8 cellular contexts compared by ENCODE assay signal in the genomic region with DNA sequence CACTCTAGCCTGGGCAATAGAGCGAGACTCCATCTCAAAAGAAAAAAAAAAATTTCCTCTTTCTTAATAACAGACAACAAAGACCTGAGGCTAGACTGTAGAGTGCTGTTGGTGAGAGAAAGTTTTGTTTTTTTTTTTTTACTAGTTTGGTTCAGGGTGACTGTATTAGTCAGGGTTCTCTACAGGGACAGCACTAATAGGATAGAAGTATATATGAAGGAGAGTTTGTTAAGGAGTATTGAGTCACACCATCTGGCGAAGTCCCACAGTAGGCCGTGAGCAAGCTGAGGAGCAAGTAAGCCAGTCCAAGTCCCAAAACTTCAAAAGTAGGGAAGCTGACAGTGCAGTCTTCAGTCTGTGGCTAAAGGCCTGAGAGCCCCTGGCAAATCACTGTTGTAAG. TPM values are rescaled to one million over a fixed set of nuclear protein-coding genes. Genes with fewer than 3 reads are reported as not detected.
DNase-seq lines count a peak whose midpoint lies in the region; ATAC-seq and TF ChIP-seq lines count a peak whose summit lies in the region.
"Not testable (repeated sequence)": the region's sequence is repeated elsewhere in the genome, so short reads cannot be mapped to it uniquely, and the experiment has no call there.

No MANE protein-coding gene starts in this region.

- not testable (repeated sequence) for BruUV-seq in IMR-90 (replicated peaks; lab: Mats Ljungman, UMichigan)

- intact Hi-C loops in IMR-90 (cut with micrococcal nuclease), result not testable (repeated sequence)

- CTCF ChIA-PET in IMR-90 (lab: Yijun Ruan, JAX), result not testable (repeated sequence)

- not testable (repeated sequence) for H3K9me1 ChIP-seq in IMR-90 (ENCODE audit: insufficient read depth, low read length)

- H4K8ac ChIP-seq in IMR-90 (ENCODE audit: low read depth in 2 of 2, low read length in 2 of 2), result not testable (repeated sequence)

- not testable (repeated sequence) for H3K4me1 Mint-ChIP-seq in activated naive CD8-positive, alpha-beta T cell (ENCODE audit: low read depth); endodermal cell; neural crest cell

- not testable (repeated sequence) for H3K9me3 ChIP-seq in IMR-90 (ENCODE audit: control insufficient read depth, insufficient read depth, low read length); WERI-Rb-1 (ENCODE audit: severe bottlenecking)
- H3K9me3 ChIP-seq in endodermal cell (ENCODE audit: control insufficient read depth, low read length), result peaks cover 13% of the 10 kb centered on the region

- not testable (repeated sequence) for H4K20me1 ChIP-seq in IMR-90 (ENCODE audit: insufficient read depth, low read length)

- H3K4me1 ChIP-seq in IMR-90 (ENCODE audit: control insufficient read depth, insufficient read depth, low read length); endodermal cell (ENCODE audit: control insufficient read depth, insufficient read depth, low read length): not testable (repeated sequence)

- WGBS in IMR-90 (ENCODE audit: extremely low coverage in 2 of 2, insufficient read length in 1 of 2), 2 experiments, result no CpG with 5 or more reads among the region's 3 CpGs
- WGBS in endodermal cell (ENCODE audit: insufficient coverage in 1 of 2, insufficient read length in 1 of 2), 2 experiments, result 100% methylated on average over 2 of the region's 3 CpGs; no CpG with 5 or more reads in 1 of the 2 experiments

- H2BK20ac ChIP-seq in IMR-90 (ENCODE audit: low read depth, low read length), result not testable (repeated sequence)

- H3K36me3 ChIP-seq in IMR-90 (ENCODE audit: control insufficient read depth, insufficient read depth, low read length) (peaks cover 10% of the 10 kb centered on the region), WERI-Rb-1 (peaks cover 58% of the 10 kb centered on the region), endodermal cell (ENCODE audit: control insufficient read depth, insufficient read depth, low read length) (peaks cover 41% of the 10 kb centered on the region)

- H3K23ac ChIP-seq in IMR-90 (ENCODE audit: low read depth, low read length), result not testable (repeated sequence)

- not testable (repeated sequence) for H3K4ac ChIP-seq in IMR-90 (ENCODE audit: low read depth, low read length)

- not testable (repeated sequence) for H2AK5ac ChIP-seq in IMR-90 (ENCODE audit: low read depth, low read length)

- dilution Hi-C loops in IMR-90 (cut with HindIII; ENCODE audit: low sequenced_read_pairs, unreplicated experiment), result not testable (repeated sequence)

- not testable (repeated sequence) for H3K4me2 ChIP-seq in IMR-90 (ENCODE audit: low read depth, low read length)

- in situ Hi-C loops in IMR-90 (cut with MboI; ENCODE audit: low sequenced_read_pairs), result not testable (repeated sequence)

- H3K9ac ChIP-seq in IMR-90 (ENCODE audit: low read depth, low read length); endodermal cell (ENCODE audit: extremely low read depth, low read length, poor library complexity, severe bottlenecking): not testable (repeated sequence)

- POLR2A ChIA-PET in IMR-90 (lab: Charles Lee; ENCODE audit: unreplicated experiment), result not testable (repeated sequence)

- not testable (repeated sequence) for H3K27me3 ChIP-seq in IMR-90 (ENCODE audit: control insufficient read depth, insufficient read depth, low read length); WERI-Rb-1 (ENCODE audit: insufficient read depth, low read depth, severe bottlenecking); endodermal cell (ENCODE audit: control insufficient read depth, insufficient read depth, low read length, poor library complexity, severe bottlenecking)

- DNase-seq in IMR-90 (peak; percentile 21), NCI-H82 treated with DMSO at 0.1 percent for 48 hours (lab: John Stamatoyannopoulos, UW; ENCODE audit: unreplicated experiment) (peak; percentile 61), fibroblast of mammary gland (ENCODE audit: low read depth) (peak; percentile 38), stromal cell of bone marrow (ENCODE audit: low read depth) (peak; percentile 14)
- not testable (repeated sequence) for DNase-seq in WERI-Rb-1; endodermal cell; neural crest cell (ENCODE audit: low read depth, low spot score)

- peak; percentile 66 for ATAC-seq in IMR-90 (ENCODE audit: low read depth)

- not testable (repeated sequence) for H2BK15ac ChIP-seq in IMR-90 (ENCODE audit: low read depth, low read length)

- not testable (repeated sequence) for H3K4me3 Mint-ChIP-seq in activated naive CD8-positive, alpha-beta T cell; endodermal cell; neural crest cell

- peaks cover 11 to 32% of the 10 kb centered on the region in 2 experiments for H3K79me1 ChIP-seq in IMR-90 (ENCODE audit: low read depth in 1 of 2, low read length in 2 of 2)

- not testable (repeated sequence) for H3K27me3 Mint-ChIP-seq in activated naive CD8-positive, alpha-beta T cell; endodermal cell (ENCODE audit: insufficient read depth); neural crest cell (ENCODE audit: low read depth)

- not testable (repeated sequence) for TF ChIP-seq POLR2A in IMR-90 (IDR thresholded peaks at IDR 0.05; ENCODE audit: low read depth, low read length)

- H2BK5ac ChIP-seq in IMR-90 (ENCODE audit: low read depth, low read length, poor library complexity, severe bottlenecking), result not testable (repeated sequence)

- H3K9me3 Mint-ChIP-seq in activated naive CD8-positive, alpha-beta T cell (ENCODE audit: low read depth); neural crest cell: not testable (repeated sequence)
- H3K9me3 Mint-ChIP-seq in endodermal cell, result peaks cover 14% of the 10 kb centered on the region

- H2AK9ac ChIP-seq in IMR-90 (replicated peaks; ENCODE audit: low read depth, low read length, poor library complexity), result not testable (repeated sequence)

- H3K4me3 ChIP-seq in IMR-90 (ENCODE audit: insufficient read depth, low read depth, low read length); WERI-Rb-1 (ENCODE audit: low read depth, low read length); endodermal cell (ENCODE audit: low read length); fibroblast of mammary gland (ENCODE audit: control insufficient read depth, low read depth, low read length): not testable (repeated sequence)

- not testable (repeated sequence) for TF ChIP-seq RAD21 in IMR-90 (IDR thresholded peaks at IDR 0.05; ENCODE audit: low read length)

- H3K27ac ChIP-seq in IMR-90 (ENCODE audit: insufficient read depth, low read length); endodermal cell (ENCODE audit: low read depth, low read length): not testable (repeated sequence)
- peak overlapping the region; percentile 45 for H3K27ac ChIP-seq in WERI-Rb-1

- not testable (repeated sequence) for H3K14ac ChIP-seq in IMR-90 (replicated peaks; ENCODE audit: low read depth, low read length)

- not testable (repeated sequence) for H2AFZ ChIP-seq in IMR-90 (replicated peaks; ENCODE audit: low read length, poor library complexity)

- H3K18ac ChIP-seq in IMR-90 (ENCODE audit: low read depth, low read length), result not testable (repeated sequence)

- peak overlapping the region; percentile 28 for H3K27ac Mint-ChIP-seq in activated naive CD8-positive, alpha-beta T cell
- H3K27ac Mint-ChIP-seq in endodermal cell, result peak overlapping the region; percentile 64
- peak overlapping the region; percentile 50 for H3K27ac Mint-ChIP-seq in neural crest cell (ENCODE audit: unreplicated experiment)

- TF ChIP-seq CTCF in IMR-90 (conservative IDR thresholded peaks at IDR 0.05; ENCODE audit: low read depth, low read length); WERI-Rb-1 (IDR thresholded peaks at IDR 0.05; ENCODE audit: low read depth, low read length); endodermal cell (conservative IDR thresholded peaks at IDR 0.05); fibroblast of mammary gland (conservative IDR thresholded peaks at IDR 0.05; ENCODE audit: control insufficient read depth, insufficient read depth, low read depth, low read length); neural crest cell (conservative IDR thresholded peaks at IDR 0.05): not testable (repeated sequence)

- H2BK120ac ChIP-seq in IMR-90 (ENCODE audit: low read depth, low read length), result not testable (repeated sequence)

- not testable (repeated sequence) for H3K56ac ChIP-seq in IMR-90 (ENCODE audit: extremely low read depth, insufficient read depth, low read length)

- H4K5ac ChIP-seq in IMR-90 (ENCODE audit: low read depth, low read length), result not testable (repeated sequence)

- not testable (repeated sequence) for H4K91ac ChIP-seq in IMR-90 (ENCODE audit: insufficient read depth, low read depth, low read length)

- not testable (repeated sequence) for H3K36me3 Mint-ChIP-seq in activated naive CD8-positive, alpha-beta T cell
- peaks cover 60% of the 10 kb centered on the region for H3K36me3 Mint-ChIP-seq in endodermal cell (ENCODE audit: low read depth)
- peaks cover 25% of the 10 kb centered on the region for H3K36me3 Mint-ChIP-seq in neural crest cell (ENCODE audit: low read depth)

RNA-seq across cellular contexts. Expression of gene DAP3, which starts 22.6 kb away (rescaled TPM):
- total RNA-seq in IMR-90 (2012; rRNA removed), result 37.2 and 48.6 TPM in 2 replicates
- 126 TPM in 2 replicates for polyA plus RNA-seq in IMR-90 (2012; rRNA removed)
- polyA plus RNA-seq in IMR-90 (2012; cell fraction: cytosol; rRNA removed), result 44.3 and 46.8 TPM in 2 replicates
- 61.3 and 152 TPM in 2 replicates for polyA plus RNA-seq in IMR-90 (2012; cell fraction: nucleus; rRNA removed; ENCODE audit: low replicate concordance)
- 100 to 1,000 TPM; 107 to 112 TPM for total RNA-seq in endodermal cell
- 89.6 TPM for polyA plus RNA-seq in endodermal cell (2013, experiment 1 of 2)
- 82.4 TPM for polyA plus RNA-seq in endodermal cell (2013, experiment 2 of 2)
- 113 and 114 TPM in 2 replicates for total RNA-seq in neural crest cell

RNA-seq across cellular contexts. Expression of gene YY1AP1, which starts 22.9 kb away (rescaled TPM):
- 26.4 and 31.5 TPM in 2 replicates for total RNA-seq in IMR-90 (2012; rRNA removed)
- 52.6 and 54.9 TPM in 2 replicates for polyA plus RNA-seq in IMR-90 (2012; rRNA removed)
- polyA plus RNA-seq in IMR-90 (2012; cell fraction: cytosol; rRNA removed), result 21.7 and 26.2 TPM in 2 replicates
- polyA plus RNA-seq in IMR-90 (2012; cell fraction: nucleus; rRNA removed; ENCODE audit: low replicate concordance), result 40.9 and 85.0 TPM in 2 replicates
- 10 to 100 TPM; 44.2 to 45.8 TPM for total RNA-seq in endodermal cell
- polyA plus RNA-seq in endodermal cell (2013, experiment 1 of 2), result 48.3 TPM
- polyA plus RNA-seq in endodermal cell (2013, experiment 2 of 2), result 44.9 TPM
- total RNA-seq in neural crest cell, result 53.9 and 54.5 TPM in 2 replicates
